In the genomic region with DNA sequence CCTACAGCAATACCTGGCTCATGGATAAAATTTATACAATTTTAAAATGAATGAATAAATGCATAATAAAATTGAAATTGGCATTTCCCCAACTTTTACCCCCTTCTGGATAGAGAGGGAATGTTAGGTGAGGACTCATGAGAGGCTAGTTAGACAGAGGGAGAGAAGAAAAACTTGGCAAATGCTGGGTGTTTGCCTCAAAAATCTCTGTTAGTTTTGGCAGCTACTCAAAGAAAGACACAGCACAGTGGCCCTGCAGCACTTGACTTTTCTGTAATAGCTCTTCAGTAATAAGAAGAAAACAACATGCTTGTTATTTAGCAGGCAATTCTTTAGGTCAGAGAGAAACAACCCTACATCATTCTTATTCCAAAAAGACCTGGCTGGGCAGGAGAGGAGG, we compare ENCODE assay signal across 20 cellular contexts. TPM values are rescaled to one million over a fixed set of nuclear protein-coding genes. Genes with fewer than 3 reads are reported as not detected.
"Had no signal": no experiment of that assay in that cellular context is flagged by ENCODE, and none has a peak within 500 bp of the region (broad histone marks: within the 10 kb centered on the region; RNA-seq: fewer than 3 reads in every experiment).

No MANE protein-coding gene starts in this region.

- ATAC-seq: activated CD8-positive, alpha-beta T cell treated with anti-CD3 and anti-CD28 coated beads for 36 hours; lower lobe of right lung; psoas muscle; stimulated activated memory B cell treated with anti-CD40 and anti-IgM and Interleukin-4, amounts not matched to agents 10 μg/mL and 1 μg/mL and 100 μg/mL, for 72 hours; T-helper 17 cell had no signal

- DNase-seq: activated CD4-positive, alpha-beta T cell treated with anti-CD3 and anti-CD28 coated beads for 4 hours; activated CD8-positive, alpha-beta memory T cell treated with anti-CD3 and anti-CD28 coated beads, Interleukin-2, amount 50 U/mL, for 4 hours; activated CD8-positive, alpha-beta T cell treated with anti-CD3 and anti-CD28 coated beads for 36 hours; activated effector memory CD4-positive, alpha-beta T cell treated with anti-CD3 and anti-CD28 coated beads, Interleukin-2, amount 50 U/mL, for 16 hours; activated T-cell treated with anti-CD3 and anti-CD28 coated beads, Interleukin-2, amount 50 U/mL, for 48 hours; central memory CD4-positive, alpha-beta T cell; effector CD8-positive, alpha-beta T cell; foreskin melanocyte; head of caudate nucleus; immature natural killer cell; lower lobe of right lung; psoas muscle; sigmoid colon; stimulated activated CD4-positive, alpha-beta T cell treated with anti-CD3 and anti-CD28 coated beads, Interleukin-1b, Interleukin-23, amount 100 ng/mL, for 48 hours; T-helper 17 cell; uterus had no signal

RNA-seq across cellular contexts. Expression of gene IZUMO1R, which starts 20.7 kb away (rescaled TPM):
- total RNA-seq: activated CD8-positive, alpha-beta T cell treated with anti-CD3 and anti-CD28 coated beads for 36 hours; lower lobe of right lung; mesothelial cell of epicardium; omental fat pad; psoas muscle; sigmoid colon; T-helper 17 cell; uterus; WTC11 had no signal
